In genomic region chr6:20126789-20127653, GRCh38 we compare ENCODE assay signal across 8 cellular contexts.
A peak's percentile ranks its signal among the peaks of the same experiment; 100 is the strongest.
DNase-seq lines count a peak whose midpoint lies in the region; ATAC-seq and TF ChIP-seq lines count a peak whose summit lies in the region.

No MANE protein-coding gene starts in this region.

- TF ChIP-seq RAD21 in liver (IDR thresholded peaks at IDR 0.05), result peak; percentile 74 to 89

- no peaks in the 10 kb centered on the region for H3K27me3 Mint-ChIP-seq in chondrocyte (ENCODE audit: low read depth)

- no peaks in the 10 kb centered on the region for H3K9me3 ChIP-seq in liver (ENCODE audit: control insufficient read depth in 4 of 4, low read length in 3 of 4)

- H3K9me3 Mint-ChIP-seq in chondrocyte (ENCODE audit: low read depth), result no peaks in the 10 kb centered on the region

- ATAC-seq in GM18909 (IDR thresholded peaks at IDR 0.05; ENCODE audit: poor library complexity, unreplicated experiment), result peak; percentile 89
- ATAC-seq in HG03342 (IDR thresholded peaks at IDR 0.05; ENCODE audit: unreplicated experiment), result peak; percentile 94

- TF ChIP-seq CTCF in AG04449 (IDR thresholded peaks at IDR 0.05; ENCODE audit: insufficient read depth, low read length, missing control alignments) (peak; percentile 94), chondrocyte (IDR thresholded peaks at IDR 0.05) (peak; percentile 92), liver (IDR thresholded peaks at IDR 0.05; ENCODE audit: low read depth, low read length, missing input control) (peak; percentile 88)

- peaks cover 4% of the 10 kb centered on the region for H3K4me1 Mint-ChIP-seq in chondrocyte (ENCODE audit: low read depth)

- peak overlapping the region; percentile 67 to 73 for H3K27ac ChIP-seq in liver (ENCODE audit: low read depth in 1 of 2, low read length in 2 of 2)

- peaks cover 2% of the 10 kb centered on the region for H3K36me3 Mint-ChIP-seq in chondrocyte (ENCODE audit: low read depth)

- no peak overlapping the region for H3K27ac Mint-ChIP-seq in chondrocyte (ENCODE audit: unreplicated experiment)

- peaks cover 0 to 7% (median 0%) of the 10 kb centered on the region in 4 donors for H3K36me3 ChIP-seq in liver (ENCODE audit: control insufficient read depth in 4 of 4, insufficient read depth in 3 of 4, low read depth in 1 of 4, low read length in 3 of 4)

- 37% methylated on average over 18 of the region's 18 CpGs for WGBS in liver

- peaks cover 0 to 12% (median 5%) of the 10 kb centered on the region in 4 donors for H3K4me1 ChIP-seq in liver (ENCODE audit: control insufficient read depth in 4 of 4, insufficient read depth in 4 of 4, low read length in 3 of 4)

- no peak overlapping the region for H3K4me3 Mint-ChIP-seq in chondrocyte (ENCODE audit: unreplicated experiment)

- CTCF ChIA-PET in AG04449 (lab: Yijun Ruan, JAX), result interaction anchor here (0.7 to 6.2 kb wide), 29 partner anchors 9 to 1598 kb away, joined by 3 to 62 read pairs (median 5); partner anchors contain the start of gene MBOAT1

- H3K4me3 ChIP-seq in AG04449 (ENCODE audit: low read depth, low read length) (no peak overlapping the region), liver (ENCODE audit: low read depth in 1 of 3, low read length in 3 of 3) (no peak overlapping the region)

- DNase-seq in AG04449 (ENCODE audit: low read depth, low spot score), result no peak
- peak; percentile 95 for DNase-seq in NCI-H345 (lab: John Stamatoyannopoulos, UW)
- DNase-seq in activated CD4-positive, CD25-positive, alpha-beta regulatory T cell treated with anti-CD3 and anti-CD28 coated beads, Interleukin-2, amount 50 U/mL, for 72 hours, result peak; percentile 69
- no peak for DNase-seq in chondrocyte (ENCODE audit: low spot score)
- peak; percentile 29 to 60 (median 36) for DNase-seq in stimulated activated CD4-positive, alpha-beta T cell treated with anti-CD3 and anti-CD28 coated beads, TNF-alpha, amount 100 ng/mL, for 24 hours (ENCODE audit: low read depth in 3 of 3)

- H3K9ac ChIP-seq in liver (ENCODE audit: low read depth in 1 of 2, low read length in 2 of 2), result peak overlapping the region in 1 of 2 donors; percentile 10

- POLR2A ChIA-PET in AG04449 (lab: Yijun Ruan, JAX), result no interaction called here

- no peaks in the 10 kb centered on the region for H3K27me3 ChIP-seq in liver (ENCODE audit: control insufficient read depth in 4 of 4, insufficient read depth in 4 of 4, low read length in 3 of 4)

TF ChIP-seq in liver, 16 proteins besides CTCF, POLR2A, EP300 and RAD21:
- TF ChIP-seq HNF4A (conservative IDR thresholded peaks at IDR 0.05), result peak in 1 of 2 donors; percentile 22
- peak; percentile 20 to 67 for TF ChIP-seq RXRA (IDR thresholded peaks at IDR 0.05)
- TF ChIP-seq JUND (IDR thresholded peaks at IDR 0.05), result peak in 1 of 2 donors; percentile 35
- no peak for TF ChIP-seq TAF1 (conservative IDR thresholded peaks at IDR 0.05)
- TF ChIP-seq GABPA (IDR thresholded peaks at IDR 0.05 in 1 of 2, conservative IDR thresholded peaks at IDR 0.05 in 1 of 2), result no peak
- no peak for TF ChIP-seq MAX (IDR thresholded peaks at IDR 0.05)

Comparison
In these comparisons a context has a peak if more than half of its experiments do, and no peak if none do; other contexts are left out.
1. DNase-seq: peak in NCI-H345 (single experiment), activated CD4-positive, CD25-positive, alpha-beta regulatory T cell treated with anti-CD3 and anti-CD28 coated beads, Interleukin-2, amount 50 U/mL, for 72 hours (single experiment) and stimulated activated CD4-positive, alpha-beta T cell treated with anti-CD3 and anti-CD28 coated beads, TNF-alpha, amount 100 ng/mL, for 24 hours (3 of 3); none in AG04449 (single experiment) and chondrocyte (single experiment).
2. Peak in every context shown above with its lines, with median percentiles within 50 percentile points of each other: CTCF ChIP-seq.